Comparison of ENCODE assay signal across 3 cellular contexts in the genomic region with DNA sequence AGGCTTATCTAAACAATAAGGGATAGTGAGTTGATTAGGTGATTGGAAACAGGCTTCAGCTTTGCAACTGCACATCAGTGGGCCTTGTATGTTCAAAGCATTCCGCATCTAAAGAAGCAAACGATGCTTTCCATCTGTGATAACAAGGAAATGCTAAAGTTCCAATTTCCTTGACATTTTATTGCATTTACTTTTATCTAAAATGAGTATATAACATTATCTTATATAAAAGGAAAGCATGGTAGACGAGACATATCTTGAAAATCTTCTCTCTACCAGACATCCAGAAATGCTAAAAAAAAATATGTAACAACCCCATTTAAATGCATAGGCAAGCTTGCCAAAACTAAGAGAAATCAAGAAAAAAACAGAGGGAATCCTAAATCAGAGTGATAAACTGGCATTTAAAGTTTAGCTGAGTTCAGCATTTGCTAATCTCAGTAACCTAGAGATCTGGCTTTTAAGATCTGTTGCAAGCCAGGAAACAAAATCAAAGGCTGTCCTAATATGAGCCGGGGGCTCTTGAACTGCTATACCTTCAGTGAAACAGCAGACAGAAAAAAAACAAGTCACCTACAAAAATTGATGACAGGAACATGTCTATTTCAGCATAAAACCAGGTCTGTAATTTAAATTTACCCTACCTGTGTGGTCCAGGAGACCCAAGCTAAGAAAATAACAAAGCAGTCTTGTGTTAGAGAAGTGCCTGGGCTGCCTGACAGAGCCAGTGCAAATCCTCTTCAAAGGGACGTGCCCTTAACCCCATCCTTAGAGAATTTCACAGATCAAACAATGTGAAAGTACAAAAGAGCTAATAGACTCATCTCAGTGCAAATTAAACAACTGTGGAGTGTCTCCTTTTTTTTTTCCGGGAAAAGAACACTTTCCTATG.
TF ChIP-seq lines count a peak whose summit lies in the region.

No MANE protein-coding gene starts in this region.

TF ChIP-seq in IMR-90, 13 proteins besides CTCF, POLR2A, EP300 and RAD21:
- TF ChIP-seq CHD1 (IDR thresholded peaks at IDR 0.05; ENCODE audit: low read depth, low read length) (no peak), FOS (IDR thresholded peaks at IDR 0.05; ENCODE audit: low read depth, low read length) (no peak), RFX5 (IDR thresholded peaks at IDR 0.05; ENCODE audit: low read depth, low read length) (no peak), MXI1 (IDR thresholded peaks at IDR 0.05; ENCODE audit: borderline replicate concordance, low read depth, low read length) (no peak), CEBPB (IDR thresholded peaks at IDR 0.05; ENCODE audit: low read depth, low read length) (no peak), NFE2L2 (IDR thresholded peaks at IDR 0.05; ENCODE audit: low read depth, low read length) (no peak)
- TF ChIP-seq, protein P1, sequence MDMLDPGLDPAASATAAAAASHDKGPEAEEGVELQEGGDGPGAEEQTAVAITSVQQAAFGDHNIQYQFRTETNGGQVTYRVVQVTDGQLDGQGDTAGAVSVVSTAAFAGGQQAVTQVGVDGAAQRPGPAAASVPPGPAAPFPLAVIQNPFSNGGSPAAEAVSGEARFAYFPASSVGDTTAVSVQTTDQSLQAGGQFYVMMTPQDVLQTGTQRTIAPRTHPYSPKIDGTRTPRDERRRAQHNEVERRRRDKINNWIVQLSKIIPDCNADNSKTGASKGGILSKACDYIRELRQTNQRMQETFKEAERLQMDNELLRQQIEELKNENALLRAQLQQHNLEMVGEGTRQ (IDR thresholded peaks at IDR 0.05; ENCODE audit: low read depth, low read length), result no peak

TF ChIP-seq in WTC11, 78 proteins besides CTCF, POLR2A, EP300 and RAD21:
- TF ChIP-seq RELA (CRISPR knock-in tag; IDR thresholded peaks at IDR 0.05; ENCODE audit: borderline replicate concordance) (no peak), NFYB (CRISPR knock-in tag; conservative IDR thresholded peaks at IDR 0.05; ENCODE audit: low read depth) (no peak), RORB (CRISPR knock-in tag; IDR thresholded peaks at IDR 0.05) (no peak), JUN (CRISPR knock-in tag; IDR thresholded peaks at IDR 0.05) (no peak), OVOL2 (CRISPR knock-in tag; IDR thresholded peaks at IDR 0.05; ENCODE audit: borderline replicate concordance) (no peak), FOXK1 (CRISPR knock-in tag; IDR thresholded peaks at IDR 0.05) (no peak)
- TF ChIP-seq, protein P2, sequence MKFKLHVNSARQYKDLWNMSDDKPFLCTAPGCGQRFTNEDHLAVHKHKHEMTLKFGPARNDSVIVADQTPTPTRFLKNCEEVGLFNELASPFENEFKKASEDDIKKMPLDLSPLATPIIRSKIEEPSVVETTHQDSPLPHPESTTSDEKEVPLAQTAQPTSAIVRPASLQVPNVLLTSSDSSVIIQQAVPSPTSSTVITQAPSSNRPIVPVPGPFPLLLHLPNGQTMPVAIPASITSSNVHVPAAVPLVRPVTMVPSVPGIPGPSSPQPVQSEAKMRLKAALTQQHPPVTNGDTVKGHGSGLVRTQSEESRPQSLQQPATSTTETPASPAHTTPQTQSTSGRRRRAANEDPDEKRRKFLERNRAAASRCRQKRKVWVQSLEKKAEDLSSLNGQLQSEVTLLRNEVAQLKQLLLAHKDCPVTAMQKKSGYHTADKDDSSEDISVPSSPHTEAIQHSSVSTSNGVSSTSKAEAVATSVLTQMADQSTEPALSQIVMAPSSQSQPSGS (CRISPR knock-in tag; IDR thresholded peaks at IDR 0.05; ENCODE audit: borderline replicate concordance, low read depth), result no peak

TF ChIP-seq in HEK293T, 16 proteins besides CTCF, POLR2A, EP300 and RAD21:
- no peak for TF ChIP-seq BHLHE40 (IDR thresholded peaks at IDR 0.05; ENCODE audit: borderline replicate concordance)
